18 cellular contexts compared by ENCODE assay signal in the genomic region with DNA sequence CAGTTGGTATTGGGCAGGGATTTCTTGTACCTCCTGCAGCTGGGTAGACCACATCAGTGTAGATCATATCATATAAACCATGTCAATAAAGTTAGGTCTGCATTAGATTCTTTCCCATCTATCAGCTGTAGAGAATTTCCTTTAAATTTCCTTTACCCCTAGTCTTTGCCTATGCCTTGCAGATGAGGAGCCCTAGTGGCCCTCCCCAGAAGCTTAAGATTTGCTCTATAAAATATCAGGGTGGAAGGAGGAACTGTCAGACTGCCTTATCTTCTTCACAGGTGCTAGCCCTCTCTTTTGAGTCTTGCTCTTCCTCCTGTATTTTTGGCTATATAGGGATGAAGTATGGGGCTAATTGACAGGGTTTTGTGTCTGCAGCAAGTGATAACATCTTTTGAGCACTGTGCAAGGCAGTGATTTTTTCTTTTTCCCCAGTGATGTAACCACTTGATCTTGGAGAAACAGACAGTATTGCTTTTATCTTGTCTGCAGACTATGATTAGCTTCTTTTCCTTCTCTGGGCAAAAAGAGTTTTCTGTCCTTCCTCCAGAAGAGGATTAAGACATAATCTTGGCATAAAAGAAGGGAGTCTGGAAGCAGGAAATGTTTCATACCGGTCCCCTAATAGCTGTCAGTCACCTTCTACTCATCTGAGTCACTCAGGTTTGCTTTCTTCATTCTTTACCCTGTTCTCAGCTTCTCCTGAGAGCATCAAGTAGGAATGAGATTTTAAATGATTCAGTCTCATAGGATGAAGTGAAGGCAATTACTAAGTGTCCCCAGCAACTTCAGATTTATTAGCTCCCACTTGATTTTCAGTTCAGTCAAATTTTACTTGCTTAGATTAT.
"Had no signal": no experiment of that assay in that cellular context is flagged by ENCODE, and none has a peak within 500 bp of the region (broad histone marks: within the 10 kb centered on the region; RNA-seq: fewer than 3 reads in every experiment).

No MANE protein-coding gene starts in this region.

- H3K9me3 Mint-ChIP-seq: brain; stimulated activated naive B cell treated with anti-CD40 and anti-IgM and Interleukin-4, amounts not matched to agents 10 μg/mL and 1 μg/mL and 100 μg/mL, for 72 hours had no signal

- H3K9me3 ChIP-seq: neutrophil, thyroid gland had no signal

- H3K4me3 ChIP-seq: thyroid gland had no signal

- H3K27ac ChIP-seq: foreskin keratinocyte, neutrophil, parathyroid adenoma, thyroid gland had no signal

- H3K4me1 ChIP-seq: foreskin keratinocyte, parathyroid adenoma had no signal

- ATAC-seq: activated CD4-positive, CD25-positive, alpha-beta regulatory T cell treated with anti-CD3 and anti-CD28 coated beads, Interleukin-2, amount 50 U/mL, for 24 hours; foreskin keratinocyte; stimulated activated naive B cell treated with anti-CD40 and anti-IgM and Interleukin-4, amounts not matched to agents 10 μg/mL and 1 μg/mL and 100 μg/mL, for 72 hours had no signal

- H3K36me3 Mint-ChIP-seq: activated naive CD8-positive, alpha-beta T cell; brain; stimulated activated naive B cell treated with anti-CD40 and anti-IgM and Interleukin-4, amounts not matched to agents 10 μg/mL and 1 μg/mL and 100 μg/mL, for 72 hours had no signal

- H3K9ac ChIP-seq: parathyroid adenoma had no signal

- H3K27me3 ChIP-seq: foreskin keratinocyte, neutrophil, thyroid gland had no signal

- DNase-seq: activated CD4-positive, alpha-beta T cell treated with anti-CD3 and anti-CD28 coated beads, Interleukin-2, amount 50 U/mL, for 1 hour; activated CD8-positive, alpha-beta memory T cell treated with anti-CD3 and anti-CD28 coated beads for 24 hours; activated gamma-delta T cell treated with Interleukin-2 at 50 U/mL for 16 hours; amniotic stem cell; cortex of kidney; effector CD8-positive, alpha-beta T cell; retina; stimulated activated CD4-positive, alpha-beta T cell treated with anti-CD3 and anti-CD28 coated beads, Interleukin-15, amount 100 ng/mL, for 24 hours; stimulated activated CD4-positive, alpha-beta T cell treated with anti-CD3 and anti-CD28 coated beads, Interleukin-4, amount 100 ng/mL, for 1 hour; stimulated activated naive B cell treated with anti-CD40 and anti-IgM and Interleukin-4, amounts not matched to agents 10 μg/mL and 1 μg/mL and 100 μg/mL, for 72 hours; T-helper 9 cell; thyroid gland had no signal

- H3K36me3 ChIP-seq: neutrophil, thyroid gland had no signal

- H3K4me3 Mint-ChIP-seq: activated naive CD8-positive, alpha-beta T cell; brain; stimulated activated naive B cell treated with anti-CD40 and anti-IgM and Interleukin-4, amounts not matched to agents 10 μg/mL and 1 μg/mL and 100 μg/mL, for 72 hours had no signal

- H3K27me3 Mint-ChIP-seq: activated naive CD8-positive, alpha-beta T cell; brain; stimulated activated naive B cell treated with anti-CD40 and anti-IgM and Interleukin-4, amounts not matched to agents 10 μg/mL and 1 μg/mL and 100 μg/mL, for 72 hours had no signal

- H3K79me2 ChIP-seq: parathyroid adenoma had no signal

- H3K4me1 Mint-ChIP-seq: stimulated activated naive B cell treated with anti-CD40 and anti-IgM and Interleukin-4, amounts not matched to agents 10 μg/mL and 1 μg/mL and 100 μg/mL, for 72 hours had no signal

- H2AFZ ChIP-seq: parathyroid adenoma had no signal

- H3K27ac Mint-ChIP-seq: activated naive CD8-positive, alpha-beta T cell; brain; stimulated activated naive B cell treated with anti-CD40 and anti-IgM and Interleukin-4, amounts not matched to agents 10 μg/mL and 1 μg/mL and 100 μg/mL, for 72 hours had no signal
